1 cellular context compared by ENCODE assay signal in the genomic region with DNA sequence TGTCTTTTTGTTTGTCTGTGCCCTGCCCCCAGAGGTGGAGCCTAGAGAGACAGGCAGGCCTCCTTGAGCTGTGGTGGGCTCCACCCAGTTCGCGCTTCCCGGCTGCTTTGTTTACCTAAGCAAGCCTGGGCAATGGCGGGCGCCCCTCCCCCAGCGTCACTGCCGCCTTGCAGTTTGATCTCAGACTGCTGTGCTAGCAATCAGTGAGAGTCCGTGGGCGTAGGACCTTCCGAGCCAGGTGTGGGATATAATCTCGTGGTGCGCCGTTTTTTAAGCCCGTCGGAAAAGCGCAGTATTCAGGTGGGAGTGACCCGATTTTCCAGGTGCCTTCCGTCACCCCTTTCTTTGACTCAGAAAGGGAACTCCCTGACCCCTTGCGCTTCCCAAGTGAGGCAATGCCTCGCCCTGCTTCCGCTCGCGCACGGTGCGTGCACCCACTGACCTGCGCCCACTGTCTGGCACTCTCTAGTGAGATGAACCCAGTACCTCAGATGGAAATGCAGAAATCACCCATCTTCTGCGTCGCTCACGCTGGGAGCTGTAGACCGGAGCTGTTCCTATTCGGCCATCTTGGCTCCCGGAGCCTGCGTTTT.
TF ChIP-seq lines count a peak whose summit lies in the region.

No MANE protein-coding gene starts in this region.

TF ChIP-seq in K562, 482 proteins besides CTCF, POLR2A, EP300 and RAD21 (continued from another document):
- peak; percentile 86 for TF ChIP-seq PKNOX1 (IDR thresholded peaks at IDR 0.05)
- TF ChIP-seq NFIC (IDR thresholded peaks at IDR 0.05): peak; percentile 13; the same call in 1 of the 2 replicates
- TF ChIP-seq, protein P1, sequence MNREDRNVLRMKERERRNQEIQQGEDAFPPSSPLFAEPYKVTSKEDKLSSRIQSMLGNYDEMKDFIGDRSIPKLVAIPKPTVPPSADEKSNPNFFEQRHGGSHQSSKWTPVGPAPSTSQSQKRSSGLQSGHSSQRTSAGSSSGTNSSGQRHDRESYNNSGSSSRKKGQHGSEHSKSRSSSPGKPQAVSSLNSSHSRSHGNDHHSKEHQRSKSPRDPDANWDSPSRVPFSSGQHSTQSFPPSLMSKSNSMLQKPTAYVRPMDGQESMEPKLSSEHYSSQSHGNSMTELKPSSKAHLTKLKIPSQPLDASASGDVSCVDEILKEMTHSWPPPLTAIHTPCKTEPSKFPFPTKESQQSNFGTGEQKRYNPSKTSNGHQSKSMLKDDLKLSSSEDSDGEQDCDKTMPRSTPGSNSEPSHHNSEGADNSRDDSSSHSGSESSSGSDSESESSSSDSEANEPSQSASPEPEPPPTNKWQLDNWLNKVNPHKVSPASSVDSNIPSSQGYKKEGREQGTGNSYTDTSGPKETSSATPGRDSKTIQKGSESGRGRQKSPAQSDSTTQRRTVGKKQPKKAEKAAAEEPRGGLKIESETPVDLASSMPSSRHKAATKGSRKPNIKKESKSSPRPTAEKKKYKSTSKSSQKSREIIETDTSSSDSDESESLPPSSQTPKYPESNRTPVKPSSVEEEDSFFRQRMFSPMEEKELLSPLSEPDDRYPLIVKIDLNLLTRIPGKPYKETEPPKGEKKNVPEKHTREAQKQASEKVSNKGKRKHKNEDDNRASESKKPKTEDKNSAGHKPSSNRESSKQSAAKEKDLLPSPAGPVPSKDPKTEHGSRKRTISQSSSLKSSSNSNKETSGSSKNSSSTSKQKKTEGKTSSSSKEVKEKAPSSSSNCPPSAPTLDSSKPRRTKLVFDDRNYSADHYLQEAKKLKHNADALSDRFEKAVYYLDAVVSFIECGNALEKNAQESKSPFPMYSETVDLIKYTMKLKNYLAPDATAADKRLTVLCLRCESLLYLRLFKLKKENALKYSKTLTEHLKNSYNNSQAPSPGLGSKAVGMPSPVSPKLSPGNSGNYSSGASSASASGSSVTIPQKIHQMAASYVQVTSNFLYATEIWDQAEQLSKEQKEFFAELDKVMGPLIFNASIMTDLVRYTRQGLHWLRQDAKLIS (CRISPR knock-in tag; IDR thresholded peaks at IDR 0.05): 0 out of 2 replicates have a peak, but pooled peaks have one; percentile 52
- peak; percentile 45; the same call in 1 of the 2 replicates for TF ChIP-seq CEBPB (tag; IDR thresholded peaks at IDR 0.05)
- TF ChIP-seq KAT7 (CRISPR knock-in tag; IDR thresholded peaks at IDR 0.05; ENCODE audit: borderline replicate concordance): 0 out of 2 replicates have a peak, but pooled peaks have one; percentile 67
- TF ChIP-seq YY1 (IDR thresholded peaks at IDR 0.05; ENCODE audit: borderline replicate concordance in 1 of 3, control insufficient read depth in 1 of 3, extremely low read depth in 1 of 3, insufficient read depth in 3 of 3, insufficient read length in 1 of 3, insufficient replicate concordance in 2 of 3, low read depth in 1 of 3, low read length in 2 of 3): peak in 2 of 3 experiments; percentile 37 to 63
- TF ChIP-seq EP400 (IDR thresholded peaks at IDR 0.05): peak; percentile 78
- TF ChIP-seq, protein P2, sequence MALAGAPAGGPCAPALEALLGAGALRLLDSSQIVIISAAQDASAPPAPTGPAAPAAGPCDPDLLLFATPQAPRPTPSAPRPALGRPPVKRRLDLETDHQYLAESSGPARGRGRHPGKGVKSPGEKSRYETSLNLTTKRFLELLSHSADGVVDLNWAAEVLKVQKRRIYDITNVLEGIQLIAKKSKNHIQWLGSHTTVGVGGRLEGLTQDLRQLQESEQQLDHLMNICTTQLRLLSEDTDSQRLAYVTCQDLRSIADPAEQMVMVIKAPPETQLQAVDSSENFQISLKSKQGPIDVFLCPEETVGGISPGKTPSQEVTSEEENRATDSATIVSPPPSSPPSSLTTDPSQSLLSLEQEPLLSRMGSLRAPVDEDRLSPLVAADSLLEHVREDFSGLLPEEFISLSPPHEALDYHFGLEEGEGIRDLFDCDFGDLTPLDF (CRISPR knock-in tag; IDR thresholded peaks at IDR 0.05): 0 out of 2 replicates have a peak, but pooled peaks have one; percentile 49
- TF ChIP-seq SMAD4 (CRISPR knock-in tag; conservative IDR thresholded peaks at IDR 0.05): peak; percentile 84
- 0 out of 2 replicates have a peak, but pooled peaks have one; percentile 21 for TF ChIP-seq NCOR1 (IDR thresholded peaks at IDR 0.05)
TF ChIP-seq in K562: peak in this region for 52; not testable (repeated sequence) for 430.
